In the genomic region with DNA sequence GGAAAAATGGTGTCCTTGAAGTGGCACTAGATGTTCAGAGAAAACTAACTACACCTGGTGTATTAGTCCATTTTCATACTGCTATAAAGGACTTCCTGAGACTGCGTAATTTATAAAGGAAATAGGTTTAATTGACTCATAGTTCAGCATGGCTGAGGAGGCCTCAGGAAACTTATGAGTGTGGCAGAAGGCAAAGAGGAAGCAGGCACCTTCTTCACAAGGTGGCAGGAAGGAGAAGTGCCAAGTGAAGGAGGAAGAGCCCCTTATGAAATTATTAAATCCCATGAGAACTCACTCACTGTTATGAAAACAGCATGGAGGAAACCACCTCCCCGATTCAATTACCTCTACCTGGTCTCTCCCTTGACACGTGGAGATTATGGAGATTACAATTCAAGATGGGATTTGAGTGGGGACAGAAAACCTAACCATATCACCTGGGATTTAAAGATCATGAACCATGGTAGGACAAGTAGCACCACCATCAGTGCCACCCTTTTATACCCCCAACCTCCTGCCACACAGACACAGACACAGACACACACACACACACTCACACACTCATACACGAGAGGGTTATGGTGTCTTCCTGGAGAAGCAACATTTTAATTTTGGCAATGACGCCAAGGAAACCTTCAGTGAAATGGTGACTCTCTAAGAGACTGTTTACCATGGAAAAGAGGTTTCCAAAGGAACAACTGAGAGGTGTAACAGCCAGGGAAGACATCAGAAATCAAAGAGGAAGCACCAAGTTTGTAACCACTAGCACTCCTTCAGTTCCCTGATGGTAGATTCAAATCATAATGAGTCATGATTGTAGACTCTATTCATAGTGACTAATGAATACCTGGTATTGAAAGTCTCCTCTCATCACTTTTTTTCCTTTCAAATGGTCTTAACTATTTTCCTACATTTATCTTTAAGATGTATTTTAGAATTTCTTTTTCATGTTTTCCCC, we compare ENCODE assay signal across 13 cellular contexts. TPM values are rescaled to one million over a fixed set of nuclear protein-coding genes. Genes with fewer than 3 reads are reported as not detected.
A peak's percentile ranks its signal among the peaks of the same experiment; 100 is the strongest.
DNase-seq lines count a peak whose midpoint lies in the region; ATAC-seq lines count a peak whose summit lies in the region.
"Had no signal": no experiment of that assay in that cellular context is flagged by ENCODE, and none has a peak within 500 bp of the region (broad histone marks: within the 10 kb centered on the region; RNA-seq: fewer than 3 reads in every experiment).

No MANE protein-coding gene starts in this region.

- peaks cover 32% of the 10 kb centered on the region for H3K9me3 Mint-ChIP-seq in activated naive CD8-positive, alpha-beta T cell treated with anti-CD3 and anti-CD28 coated beads for 36 hours

- peaks cover 15% of the 10 kb centered on the region for H3K36me3 Mint-ChIP-seq in activated naive CD8-positive, alpha-beta T cell treated with anti-CD3 and anti-CD28 coated beads for 36 hours

- peak overlapping the region; percentile 42 for H3K27ac Mint-ChIP-seq in activated naive CD8-positive, alpha-beta T cell treated with anti-CD3 and anti-CD28 coated beads for 36 hours

- H3K27me3 Mint-ChIP-seq in activated naive CD8-positive, alpha-beta T cell treated with anti-CD3 and anti-CD28 coated beads for 36 hours = peaks cover 26% of the 10 kb centered on the region

- DNase-seq in SKM-1 treated with dmso at 0.1 percent for 144 hours (lab: John Stamatoyannopoulos, UW; ENCODE audit: unreplicated experiment) = peak; percentile 31
- no peak for DNase-seq in SKM-1 (lab: John Stamatoyannopoulos, UW; ENCODE audit: unreplicated experiment)
- peak; percentile 22 to 25 for DNase-seq in Kasumi-1 (lab: John Stamatoyannopoulos, UW)
- no peak for DNase-seq in activated naive CD8-positive, alpha-beta T cell treated with anti-CD3 and anti-CD28 coated beads for 36 hours
- peak; percentile 80 for DNase-seq in renal cortical epithelial cell (ENCODE audit: low read depth)
- no peak for DNase-seq in mucosa of gallbladder (ENCODE audit: low spot score)
- DNase-seq: esophagus squamous epithelium, lower lobe of right lung, NCI-H2171, T-helper 2 cell had no signal

- H3K4me3 Mint-ChIP-seq in activated naive CD8-positive, alpha-beta T cell treated with anti-CD3 and anti-CD28 coated beads for 36 hours = no peak overlapping the region

- H3K4me1 Mint-ChIP-seq in activated naive CD8-positive, alpha-beta T cell treated with anti-CD3 and anti-CD28 coated beads for 36 hours = peaks cover 13% of the 10 kb centered on the region

- ATAC-seq in GM18858 (IDR thresholded peaks at IDR 0.05; ENCODE audit: unreplicated experiment) = no peak
- no peak for ATAC-seq in HG02798 (IDR thresholded peaks at IDR 0.05; ENCODE audit: poor library complexity, unreplicated experiment)
- ATAC-seq: A549, lower lobe of right lung had no signal

RNA-seq across cellular contexts. Expression of a gene that starts 41.8 kb away (rescaled TPM):
- not detected for total RNA-seq in activated naive CD8-positive, alpha-beta T cell treated with anti-CD3 and anti-CD28 coated beads for 36 hours
- total RNA-seq in renal cortical epithelial cell = 0.30 TPM in 1 of 2 replicates, not detected in the other
- total RNA-seq in mucosa of gallbladder = 0.17 TPM
- total RNA-seq: lower lobe of right lung had no signal

Comparison
In these comparisons a context has a peak if more than half of its experiments do, and no peak if none do; other contexts are left out.
1. DNase-seq: peak in SKM-1 treated with dmso at 0.1 percent for 144 hours (single experiment), Kasumi-1 (2 of 2) and renal cortical epithelial cell (single experiment); none in SKM-1 (single experiment), activated naive CD8-positive, alpha-beta T cell treated with anti-CD3 and anti-CD28 coated beads for 36 hours (single experiment) and mucosa of gallbladder (single experiment).